Comparison of ENCODE assay signal across 1 cellular context in the genomic region with DNA sequence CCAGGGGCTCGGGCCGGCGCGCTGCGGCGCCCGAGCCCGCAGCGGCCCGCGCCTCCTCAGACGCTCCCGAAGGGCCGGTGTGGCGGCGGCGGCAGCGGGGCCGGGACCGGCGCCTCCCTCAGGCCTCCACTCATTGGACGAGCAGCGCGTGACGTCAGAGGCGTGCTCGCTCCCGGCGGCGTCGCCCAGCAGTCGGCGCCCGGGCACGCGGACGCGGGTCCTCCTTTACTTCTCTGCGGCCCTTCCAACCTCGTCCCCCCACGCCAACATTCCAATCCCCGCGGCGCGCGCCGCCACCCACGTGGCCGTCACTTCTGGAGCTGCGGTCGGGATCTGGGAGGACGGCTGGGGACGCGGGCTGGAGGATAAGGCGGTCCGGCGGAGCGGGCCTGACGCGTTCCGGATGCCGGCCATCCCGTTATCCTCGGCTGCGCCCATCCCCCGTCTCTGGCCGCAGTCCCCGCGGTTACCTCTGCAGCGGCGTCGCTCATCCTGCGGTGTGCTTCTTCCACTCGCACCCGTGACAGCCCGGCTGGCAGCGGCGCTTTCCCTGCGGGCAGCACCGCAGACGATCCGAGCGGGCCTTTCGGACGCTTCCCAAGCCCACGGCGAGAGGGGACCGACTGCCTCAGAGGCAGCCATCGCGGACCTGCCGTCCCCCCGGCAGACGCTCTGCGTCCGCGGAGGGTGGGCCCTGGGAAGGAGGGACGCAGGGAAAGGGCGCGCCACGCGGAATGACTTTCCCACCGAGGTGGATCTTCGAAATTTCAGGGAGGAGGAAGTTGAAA.
TF ChIP-seq lines count a peak whose summit lies in the region.

Gene PDZD8, minus strand, starts transcription at position 81 of the 788 bp plus-strand sequence. CDS start 213 bp downstream, outside the sequence.

TF ChIP-seq in K562, 482 proteins besides CTCF, POLR2A, EP300 and RAD21 (continued from another document):
- TF ChIP-seq, protein P1, sequence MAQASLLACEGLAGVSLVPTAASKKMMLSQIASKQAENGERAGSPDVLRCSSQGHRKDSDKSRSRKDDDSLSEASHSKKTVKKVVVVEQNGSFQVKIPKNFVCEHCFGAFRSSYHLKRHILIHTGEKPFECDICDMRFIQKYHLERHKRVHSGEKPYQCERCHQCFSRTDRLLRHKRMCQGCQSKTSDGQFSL (CRISPR knock-in tag; IDR thresholded peaks at IDR 0.05): no peak; the same call in 1 of the 2 replicates
- TF ChIP-seq, protein P1 (tag; IDR thresholded peaks at IDR 0.05): no peak
- TF ChIP-seq RCOR1 (IDR thresholded peaks at IDR 0.05; ENCODE audit: borderline replicate concordance in 1 of 2, low read depth in 2 of 2, low read length in 2 of 2) (0 out of 4 replicates have a peak, but pooled peaks of 1 of the 2 experiments have one; percentile 12), CEBPG (CRISPR knock-in tag; IDR thresholded peaks at IDR 0.05) (no peak), CEBPG (tag; conservative IDR thresholded peaks at IDR 0.05 in 1 of 2, IDR thresholded peaks at IDR 0.05 in 1 of 2) (no peak), KHSRP (IDR thresholded peaks at IDR 0.05) (no peak), MBD1 (CRISPR knock-in tag; IDR thresholded peaks at IDR 0.05) (no peak), E2F8 (IDR thresholded peaks at IDR 0.05; ENCODE audit: low read depth, partially characterized antibody) (no peak), NFRKB (IDR thresholded peaks at IDR 0.05; ENCODE audit: low read depth) (no peak), NR2C1 (IDR thresholded peaks at IDR 0.05) (no peak), NR2C1 (tag; IDR thresholded peaks at IDR 0.05) (no peak), ZNF165 (CRISPR knock-in tag; IDR thresholded peaks at IDR 0.05; ENCODE audit: borderline replicate concordance) (no peak), ZNF23 (CRISPR knock-in tag; IDR thresholded peaks at IDR 0.05) (no peak), NFIX (CRISPR knock-in tag; IDR thresholded peaks at IDR 0.05; ENCODE audit: low read depth) (no peak), ZNF184 (CRISPR knock-in tag; IDR thresholded peaks at IDR 0.05) (no peak), CCNT2 (IDR thresholded peaks at IDR 0.05; ENCODE audit: borderline replicate concordance, extremely low read depth, insufficient read length, low read depth, low read length) (peak; percentile 58), L3MBTL2 (IDR thresholded peaks at IDR 0.05) (peak; percentile 84), HMGN3 (IDR thresholded peaks at IDR 0.05; ENCODE audit: borderline replicate concordance, extremely low read depth, insufficient read length, low read depth, low read length) (no peak), ZNF239 (CRISPR knock-in tag; IDR thresholded peaks at IDR 0.05) (no peak), ZNF785 (CRISPR knock-in tag; IDR thresholded peaks at IDR 0.05) (no peak), MAZ (CRISPR knock-in tag; conservative IDR thresholded peaks at IDR 0.05 in 1 of 2, IDR thresholded peaks at IDR 0.05 in 1 of 2) (peak in 1 of 2 experiments; percentile 68; a peak in 1 of 4 replicates), NFIC (IDR thresholded peaks at IDR 0.05) (no peak), CREB1 (IDR thresholded peaks at IDR 0.05) (peak; percentile 67), CREB1 (CRISPR knock-in tag; IDR thresholded peaks at IDR 0.05) (peak; percentile 89), ZNF76 (CRISPR knock-in tag; IDR thresholded peaks at IDR 0.05; ENCODE audit: borderline replicate concordance) (no peak), SPI1 (IDR thresholded peaks at IDR 0.05; ENCODE audit: borderline replicate concordance, low read depth, low read length) (no peak), USF2 (CRISPR knock-in tag; IDR thresholded peaks at IDR 0.05) (0 out of 2 replicates have a peak, but pooled peaks have one; percentile 17), ZNF507 (tag; conservative IDR thresholded peaks at IDR 0.05) (no peak), THRAP3 (IDR thresholded peaks at IDR 0.05; ENCODE audit: borderline replicate concordance) (no peak), CTBP1 (IDR thresholded peaks at IDR 0.05; ENCODE audit: borderline replicate concordance) (peak; percentile 88), ZNF695 (CRISPR knock-in tag; IDR thresholded peaks at IDR 0.05) (no peak), PRMT5 (CRISPR knock-in tag; IDR thresholded peaks at IDR 0.05) (no peak), CREM (IDR thresholded peaks at IDR 0.05; ENCODE audit: low read depth) (peak; percentile 89), GABPA (tag; conservative IDR thresholded peaks at IDR 0.05; ENCODE audit: low read depth) (no peak), PCBP1 (IDR thresholded peaks at IDR 0.05; ENCODE audit: low read depth, low read length, poor library complexity, severe bottlenecking) (no peak)
- TF ChIP-seq, protein P2, sequence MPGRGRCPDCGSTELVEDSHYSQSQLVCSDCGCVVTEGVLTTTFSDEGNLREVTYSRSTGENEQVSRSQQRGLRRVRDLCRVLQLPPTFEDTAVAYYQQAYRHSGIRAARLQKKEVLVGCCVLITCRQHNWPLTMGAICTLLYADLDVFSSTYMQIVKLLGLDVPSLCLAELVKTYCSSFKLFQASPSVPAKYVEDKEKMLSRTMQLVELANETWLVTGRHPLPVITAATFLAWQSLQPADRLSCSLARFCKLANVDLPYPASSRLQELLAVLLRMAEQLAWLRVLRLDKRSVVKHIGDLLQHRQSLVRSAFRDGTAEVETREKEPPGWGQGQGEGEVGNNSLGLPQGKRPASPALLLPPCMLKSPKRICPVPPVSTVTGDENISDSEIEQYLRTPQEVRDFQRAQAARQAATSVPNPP (IDR thresholded peaks at IDR 0.05; ENCODE audit: borderline replicate concordance, insufficient read depth, insufficient read length): no peak
- TF ChIP-seq, protein P3, sequence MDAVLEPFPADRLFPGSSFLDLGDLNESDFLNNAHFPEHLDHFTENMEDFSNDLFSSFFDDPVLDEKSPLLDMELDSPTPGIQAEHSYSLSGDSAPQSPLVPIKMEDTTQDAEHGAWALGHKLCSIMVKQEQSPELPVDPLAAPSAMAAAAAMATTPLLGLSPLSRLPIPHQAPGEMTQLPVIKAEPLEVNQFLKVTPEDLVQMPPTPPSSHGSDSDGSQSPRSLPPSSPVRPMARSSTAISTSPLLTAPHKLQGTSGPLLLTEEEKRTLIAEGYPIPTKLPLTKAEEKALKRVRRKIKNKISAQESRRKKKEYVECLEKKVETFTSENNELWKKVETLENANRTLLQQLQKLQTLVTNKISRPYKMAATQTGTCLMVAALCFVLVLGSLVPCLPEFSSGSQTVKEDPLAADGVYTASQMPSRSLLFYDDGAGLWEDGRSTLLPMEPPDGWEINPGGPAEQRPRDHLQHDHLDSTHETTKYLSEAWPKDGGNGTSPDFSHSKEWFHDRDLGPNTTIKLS (IDR thresholded peaks at IDR 0.05; ENCODE audit: borderline replicate concordance, low read depth): no peak
- TF ChIP-seq, protein P4, sequence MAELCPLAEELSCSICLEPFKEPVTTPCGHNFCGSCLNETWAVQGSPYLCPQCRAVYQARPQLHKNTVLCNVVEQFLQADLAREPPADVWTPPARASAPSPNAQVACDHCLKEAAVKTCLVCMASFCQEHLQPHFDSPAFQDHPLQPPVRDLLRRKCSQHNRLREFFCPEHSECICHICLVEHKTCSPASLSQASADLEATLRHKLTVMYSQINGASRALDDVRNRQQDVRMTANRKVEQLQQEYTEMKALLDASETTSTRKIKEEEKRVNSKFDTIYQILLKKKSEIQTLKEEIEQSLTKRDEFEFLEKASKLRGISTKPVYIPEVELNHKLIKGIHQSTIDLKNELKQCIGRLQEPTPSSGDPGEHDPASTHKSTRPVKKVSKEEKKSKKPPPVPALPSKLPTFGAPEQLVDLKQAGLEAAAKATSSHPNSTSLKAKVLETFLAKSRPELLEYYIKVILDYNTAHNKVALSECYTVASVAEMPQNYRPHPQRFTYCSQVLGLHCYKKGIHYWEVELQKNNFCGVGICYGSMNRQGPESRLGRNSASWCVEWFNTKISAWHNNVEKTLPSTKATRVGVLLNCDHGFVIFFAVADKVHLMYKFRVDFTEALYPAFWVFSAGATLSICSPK (IDR thresholded peaks at IDR 0.05; ENCODE audit: borderline replicate concordance): no peak
- TF ChIP-seq, protein P5, sequence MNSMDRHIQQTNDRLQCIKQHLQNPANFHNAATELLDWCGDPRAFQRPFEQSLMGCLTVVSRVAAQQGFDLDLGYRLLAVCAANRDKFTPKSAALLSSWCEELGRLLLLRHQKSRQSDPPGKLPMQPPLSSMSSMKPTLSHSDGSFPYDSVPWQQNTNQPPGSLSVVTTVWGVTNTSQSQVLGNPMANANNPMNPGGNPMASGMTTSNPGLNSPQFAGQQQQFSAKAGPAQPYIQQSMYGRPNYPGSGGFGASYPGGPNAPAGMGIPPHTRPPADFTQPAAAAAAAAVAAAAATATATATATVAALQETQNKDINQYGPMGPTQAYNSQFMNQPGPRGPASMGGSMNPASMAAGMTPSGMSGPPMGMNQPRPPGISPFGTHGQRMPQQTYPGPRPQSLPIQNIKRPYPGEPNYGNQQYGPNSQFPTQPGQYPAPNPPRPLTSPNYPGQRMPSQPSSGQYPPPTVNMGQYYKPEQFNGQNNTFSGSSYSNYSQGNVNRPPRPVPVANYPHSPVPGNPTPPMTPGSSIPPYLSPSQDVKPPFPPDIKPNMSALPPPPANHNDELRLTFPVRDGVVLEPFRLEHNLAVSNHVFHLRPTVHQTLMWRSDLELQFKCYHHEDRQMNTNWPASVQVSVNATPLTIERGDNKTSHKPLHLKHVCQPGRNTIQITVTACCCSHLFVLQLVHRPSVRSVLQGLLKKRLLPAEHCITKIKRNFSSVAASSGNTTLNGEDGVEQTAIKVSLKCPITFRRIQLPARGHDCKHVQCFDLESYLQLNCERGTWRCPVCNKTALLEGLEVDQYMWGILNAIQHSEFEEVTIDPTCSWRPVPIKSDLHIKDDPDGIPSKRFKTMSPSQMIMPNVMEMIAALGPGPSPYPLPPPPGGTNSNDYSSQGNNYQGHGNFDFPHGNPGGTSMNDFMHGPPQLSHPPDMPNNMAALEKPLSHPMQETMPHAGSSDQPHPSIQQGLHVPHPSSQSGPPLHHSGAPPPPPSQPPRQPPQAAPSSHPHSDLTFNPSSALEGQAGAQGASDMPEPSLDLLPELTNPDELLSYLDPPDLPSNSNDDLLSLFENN (IDR thresholded peaks at IDR 0.05; ENCODE audit: low read depth in 2 of 2, low read length in 2 of 2): no peak
